In the genomic region with DNA sequence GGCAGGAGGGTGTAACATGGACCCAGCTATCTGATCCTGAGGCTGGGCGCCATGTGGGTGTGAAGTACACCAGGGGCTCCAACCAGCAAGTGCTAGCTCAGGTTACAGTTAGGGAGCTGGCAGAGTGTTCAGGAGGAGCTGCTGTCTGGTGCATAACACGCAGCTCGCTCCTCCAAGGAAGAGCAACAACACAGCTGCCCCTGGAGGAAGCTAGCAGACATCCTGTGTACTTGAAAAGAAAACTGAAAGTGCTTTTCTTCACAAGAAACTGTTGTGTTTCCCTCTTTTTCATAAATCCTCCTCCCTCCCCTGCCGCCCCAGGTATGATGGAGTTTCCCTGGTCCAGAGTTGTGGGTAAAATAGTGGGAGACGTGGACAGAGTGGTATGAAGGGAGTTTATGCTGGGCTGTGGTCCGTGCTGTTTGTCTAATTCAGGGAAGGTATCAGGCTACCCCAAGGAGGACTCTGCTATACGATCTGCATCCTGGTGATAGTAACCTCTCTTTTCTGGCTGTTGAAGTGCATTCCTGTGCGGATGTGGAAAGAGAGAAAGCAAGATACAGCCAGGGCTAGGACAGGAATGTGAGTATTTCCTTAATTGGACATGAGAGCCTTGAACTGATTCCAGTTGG, we compare ENCODE assay signal across 8 cellular contexts. TPM values are rescaled to one million over a fixed set of nuclear protein-coding genes. Genes with fewer than 3 reads are reported as not detected.
DNase-seq lines count a peak whose midpoint lies in the region; ATAC-seq, FAIRE-seq and TF ChIP-seq lines count a peak whose summit lies in the region.

No MANE protein-coding gene starts in this region.

- peak; percentile 36 for TF ChIP-seq CTCF in AG10803 (conservative IDR thresholded peaks at IDR 0.05; ENCODE audit: low read length)
- peak; percentile 39 for TF ChIP-seq CTCF in choroid plexus epithelial cell (conservative IDR thresholded peaks at IDR 0.05; ENCODE audit: low read depth, low read length)

- no peak for FAIRE-seq in urothelium cell line (lab: Jason Lieb, UNC)

- no peaks in the 10 kb centered on the region for H3K36me3 ChIP-seq in mesodermal cell (ENCODE audit: control insufficient read depth, insufficient read depth, low read length)

- WGBS in mesodermal cell (ENCODE audit: insufficient coverage in 2 of 2), 2 experiments: 79 to 91% methylated on average over 4 to 6 of the region's 8 CpGs

- no peaks in the 10 kb centered on the region for H3K9me3 ChIP-seq in mesodermal cell (ENCODE audit: control insufficient read depth, low read length)

- H3K27ac ChIP-seq in mesodermal cell (ENCODE audit: low read depth, low read length, severe bottlenecking): peak overlapping the region; percentile 74

- ATAC-seq in GM18909 (IDR thresholded peaks at IDR 0.05; ENCODE audit: poor library complexity, unreplicated experiment): peak; percentile 58
- peak; percentile 41 for ATAC-seq in HG03378 (IDR thresholded peaks at IDR 0.05; ENCODE audit: unreplicated experiment)
- peak; percentile 92 for ATAC-seq in SK-N-SH treated with all-trans-retinoic acid at 6 μM for 48 hours

- peaks cover 23% of the 10 kb centered on the region for H3K4me1 ChIP-seq in mesodermal cell (ENCODE audit: control insufficient read depth, insufficient read depth, low read length, poor library complexity, severe bottlenecking)

- H3K4me3 ChIP-seq in AG10803 (ENCODE audit: low read length) (peak overlapping the region; percentile 53), choroid plexus epithelial cell (ENCODE audit: low read depth, low read length) (peak overlapping the region; percentile 59), mesodermal cell (ENCODE audit: extremely low read depth, insufficient read depth, low read length, poor library complexity, severe bottlenecking) (no peak overlapping the region)

- DNase-seq in AG10803 (ENCODE audit: low read depth) (peak; percentile 83), choroid plexus epithelial cell (ENCODE audit: low read depth) (peak; percentile 92), urothelium cell line (ENCODE audit: low spot score) (peak; percentile 62), hypothalamus (lab: John Stamatoyannopoulos, UW) (no peak)

TF ChIP-seq in SK-N-SH treated with all-trans-retinoic acid at 6 μM for 48 hours, 23 proteins besides CTCF, POLR2A, EP300 and RAD21:
- TF ChIP-seq ARNTL (CRISPR knock-in tag; IDR thresholded peaks at IDR 0.05; ENCODE audit: borderline replicate concordance, low read depth) (no peak), ISL1 (CRISPR knock-in tag; IDR thresholded peaks at IDR 0.05) (peak; percentile 54)
TF ChIP-seq in SK-N-SH treated with all-trans-retinoic acid at 6 μM for 48 hours: peak in this region for 1.

RNA-seq across cellular contexts. Expression of a gene that starts 6.1 kb away (rescaled TPM):
- polyA plus RNA-seq in mesodermal cell (2013, experiment 1 of 2): 69.1 TPM
- polyA plus RNA-seq in mesodermal cell (2013, experiment 2 of 2): 71.0 TPM

Comparison
In these comparisons a context has a peak if more than half of its experiments do, and no peak if none do; other contexts are left out.
1. DNase-seq: peak in AG10803 (single experiment), choroid plexus epithelial cell (single experiment) and urothelium cell line (single experiment); none in hypothalamus (0 of 51).
2. ATAC-seq: peak in every context shown above with its lines; median percentile 92 in SK-N-SH treated with all-trans-retinoic acid at 6 μM for 48 hours; 58 in GM18909; 41 in HG03378.